ENCODE assay signal across 8 cellular contexts in genomic region chr14:81062816-81063215, GRCh38.
A peak's percentile ranks its signal among the peaks of the same experiment; 100 is the strongest.
DNase-seq lines count a peak whose midpoint lies in the region; ATAC-seq and TF ChIP-seq lines count a peak whose summit lies in the region.

No MANE protein-coding gene starts in this region.

- POLR2A ChIA-PET in A673 (lab: Charles Lee; ENCODE audit: low non-redundant PET), result no interaction called here

- no peaks in the 10 kb centered on the region for H3K36me3 ChIP-seq in A673 (ENCODE audit: insufficient read depth, low read length, poor library complexity, severe bottlenecking)
- H3K36me3 ChIP-seq in aorta (ENCODE audit: control insufficient read depth in 1 of 2, insufficient read depth in 2 of 2, low read length in 1 of 2), result no peaks in the 10 kb centered on the region

- no peaks in the 10 kb centered on the region for H3K27me3 ChIP-seq in A673 (replicated peaks; ENCODE audit: insufficient read depth, low read depth, low read length, poor library complexity)
- H3K27me3 ChIP-seq in aorta (ENCODE audit: control insufficient read depth in 1 of 2, insufficient read depth in 2 of 2, low read length in 1 of 2), result no peaks in the 10 kb centered on the region

- H3K9me3 ChIP-seq in A673 (ENCODE audit: low read depth, low read length, poor library complexity, severe bottlenecking), result no peaks in the 10 kb centered on the region
- no peaks in the 10 kb centered on the region for H3K9me3 ChIP-seq in aorta (ENCODE audit: control insufficient read depth, low read length)

- ATAC-seq in HG02981 (IDR thresholded peaks at IDR 0.05; ENCODE audit: unreplicated experiment) (peak; percentile 89), aorta (ENCODE audit: low FRiP score) (peak; percentile 38)

- CTCF ChIA-PET in A673 (lab: Charles Lee), result no interaction called here

- H3K27me3 Mint-ChIP-seq in activated T-helper 2 cell treated with anti-CD3 and anti-CD28 coated beads, Interferon-gamma antibody, Interleukin-2, Interleukin-4, amounts not matched to agents 10 μg/mL and 5 μg/mL and 100 μg/mL, durations not matched to agents 14 hours and 24 hours and 36 hours (ENCODE audit: low read depth), result peaks cover 7% of the 10 kb centered on the region

- H3K4me1 Mint-ChIP-seq in activated T-helper 2 cell treated with anti-CD3 and anti-CD28 coated beads, Interferon-gamma antibody, Interleukin-2, Interleukin-4, amounts not matched to agents 10 μg/mL and 5 μg/mL and 100 μg/mL, durations not matched to agents 14 hours and 24 hours and 36 hours (ENCODE audit: low read depth), result no peaks in the 10 kb centered on the region

- H3K4me3 ChIP-seq in A673 (ENCODE audit: low read depth, low read length, poor library complexity, severe bottlenecking), result no peak overlapping the region
- H3K4me3 ChIP-seq in aorta (ENCODE audit: low read length in 2 of 2), result no peak overlapping the region

- H3K27ac Mint-ChIP-seq in activated T-helper 2 cell treated with anti-CD3 and anti-CD28 coated beads, Interferon-gamma antibody, Interleukin-2, Interleukin-4, amounts not matched to agents 10 μg/mL and 5 μg/mL and 100 μg/mL, durations not matched to agents 14 hours and 24 hours and 36 hours, result no peak overlapping the region

- no TSS peak for BruUV-seq in A673 (replicated peaks; lab: Mats Ljungman, UMichigan)

- TF ChIP-seq POLR2A in erythroblast (IDR thresholded peaks at IDR 0.05; ENCODE audit: low read length), result no peak

- no peak overlapping the region for H3K27ac ChIP-seq in A673 (ENCODE audit: low read depth, low read length, poor library complexity, severe bottlenecking)
- H3K27ac ChIP-seq in aorta (ENCODE audit: low read depth in 1 of 2, low read length in 2 of 2), result no peak overlapping the region

- WGBS in aorta, 2 donors, result 10 to 11% methylated on average over 4 of the region's 4 CpGs

- H3K4me3 Mint-ChIP-seq in activated T-helper 2 cell treated with anti-CD3 and anti-CD28 coated beads, Interferon-gamma antibody, Interleukin-2, Interleukin-4, amounts not matched to agents 10 μg/mL and 5 μg/mL and 100 μg/mL, durations not matched to agents 14 hours and 24 hours and 36 hours (ENCODE audit: low read depth), result no peak overlapping the region

- no peaks in the 10 kb centered on the region for H3K9me3 Mint-ChIP-seq in activated T-helper 2 cell treated with anti-CD3 and anti-CD28 coated beads, Interferon-gamma antibody, Interleukin-2, Interleukin-4, amounts not matched to agents 10 μg/mL and 5 μg/mL and 100 μg/mL, durations not matched to agents 14 hours and 24 hours and 36 hours

- TF ChIP-seq CTCF in A673 (conservative IDR thresholded peaks at IDR 0.05; ENCODE audit: low read depth, low read length), result peak; percentile 48
- TF ChIP-seq CTCF in GM12872 (IDR thresholded peaks at IDR 0.05; ENCODE audit: insufficient read depth, low read depth, low read length), result peak; percentile 52

- DNase-seq in A673 (ENCODE audit: low spot score) (peak; percentile 45), NOMO-1 treated with dmso at 0.1 percent for 144 hours (lab: John Stamatoyannopoulos, UW; ENCODE audit: unreplicated experiment) (peak; percentile 36), erythroblast (lab: John Stamatoyannopoulos, UW) (peak; percentile 74 to 79), aorta (no peak), NCI-H1105 (lab: John Stamatoyannopoulos, UW) (no peak)
- DNase-seq in activated T-helper 2 cell treated with anti-CD3 and anti-CD28 coated beads, Interferon-gamma antibody, Interleukin-2, Interleukin-4, amounts not matched to agents 10 μg/mL and 5 μg/mL and 100 μg/mL, durations not matched to agents 14 hours and 24 hours and 36 hours (ENCODE audit: low spot score), result no peak

- intact Hi-C loops in A673 (cut with micrococcal nuclease; ENCODE audit: unreplicated experiment) (no loop called here), aorta (cut with DNase I) (no loop called here)
- intact Hi-C loops in activated T-helper 2 cell treated with anti-CD3 and anti-CD28 coated beads, Interferon-gamma antibody, Interleukin-2, Interleukin-4, amounts not matched to agents 10 μg/mL and 5 μg/mL and 100 μg/mL, durations not matched to agents 14 hours and 24 hours and 36 hours (cut with micrococcal nuclease), result loop anchor here (5.0 to 10.0 kb wide), 2 partner anchors 66 to 108 kb away; partner anchors contain the start of gene TSHR

- H3K4me1 ChIP-seq in A673 (ENCODE audit: insufficient read depth, low read length, poor library complexity, severe bottlenecking), result no peaks in the 10 kb centered on the region
- H3K4me1 ChIP-seq in aorta (ENCODE audit: control insufficient read depth in 1 of 2, insufficient read depth in 2 of 2, low read length in 2 of 2), result no peaks in the 10 kb centered on the region

- H3K36me3 Mint-ChIP-seq in activated T-helper 2 cell treated with anti-CD3 and anti-CD28 coated beads, Interferon-gamma antibody, Interleukin-2, Interleukin-4, amounts not matched to agents 10 μg/mL and 5 μg/mL and 100 μg/mL, durations not matched to agents 14 hours and 24 hours and 36 hours (ENCODE audit: low read depth), result no peaks in the 10 kb centered on the region

Comparison
In these comparisons a context has a peak if more than half of its experiments do, and no peak if none do; other contexts are left out.
1. DNase-seq: peak in A673 (single experiment), NOMO-1 treated with dmso at 0.1 percent for 144 hours (single experiment) and erythroblast (2 of 2); none in aorta (0 of 2), activated T-helper 2 cell treated with anti-CD3 and anti-CD28 coated beads, Interferon-gamma antibody, Interleukin-2, Interleukin-4, amounts not matched to agents 10 μg/mL and 5 μg/mL and 100 μg/mL, durations not matched to agents 14 hours and 24 hours and 36 hours (single experiment) and NCI-H1105 (single experiment).